In the genomic region with DNA sequence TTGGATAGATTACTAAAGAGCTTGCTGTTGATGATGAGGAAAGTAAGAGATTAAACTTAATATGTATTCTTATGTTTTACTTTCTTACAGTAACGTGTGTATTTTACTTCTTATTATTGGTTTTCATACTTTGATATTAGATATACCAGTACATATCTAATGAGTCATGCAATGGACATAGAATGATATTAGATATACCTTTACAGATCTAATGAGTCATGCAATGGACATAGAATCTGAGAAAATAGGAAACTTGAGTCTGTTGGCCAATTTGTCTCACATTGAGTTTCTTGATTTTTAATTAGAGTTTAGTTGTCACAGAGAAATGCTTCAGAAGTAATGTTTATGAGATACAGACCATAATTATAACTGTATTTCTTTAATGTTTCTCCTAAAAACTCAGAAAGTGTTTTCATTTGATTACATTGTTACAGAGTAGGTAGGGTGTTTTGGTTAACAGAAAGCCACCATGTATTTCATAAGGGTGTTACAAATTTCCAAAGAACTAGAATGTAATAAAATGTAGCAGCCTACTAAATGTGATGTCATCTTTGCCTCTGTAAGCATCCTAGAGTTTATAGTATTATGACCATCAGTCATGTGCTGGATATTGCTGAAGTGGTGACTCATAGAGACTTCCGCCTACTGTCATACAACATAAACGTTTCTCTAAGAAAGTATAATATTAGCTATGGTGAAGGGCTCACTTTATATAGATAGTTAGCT, we compare ENCODE assay signal across 9 cellular contexts. TPM values are rescaled to one million over a fixed set of nuclear protein-coding genes. Genes with fewer than 3 reads are reported as not detected.
DNase-seq lines count a peak whose midpoint lies in the region; ATAC-seq, FAIRE-seq and TF ChIP-seq lines count a peak whose summit lies in the region.
"Had no signal": no experiment of that assay in that cellular context is flagged by ENCODE, and none has a peak within 500 bp of the region (broad histone marks: within the 10 kb centered on the region; RNA-seq: fewer than 3 reads in every experiment).

No MANE protein-coding gene starts in this region.

- H3K36me3 ChIP-seq in BE2C: no peaks in the 10 kb centered on the region
- H3K36me3 ChIP-seq in left lung: no peaks in the 10 kb centered on the region

- H3K27ac ChIP-seq in left lung: no peak overlapping the region

- no peak for TF ChIP-seq POLR2A in GM12892 (IDR thresholded peaks at IDR 0.05; ENCODE audit: low read depth, low read length)

- no peaks in the 10 kb centered on the region for H3K9me3 ChIP-seq in BE2C
- H3K9me3 ChIP-seq in left lung: no peaks in the 10 kb centered on the region

- peak; percentile 53 for DNase-seq in GM04503 (ENCODE audit: low read depth)
- peak; percentile 51 for DNase-seq in NCI-H460 (ENCODE audit: extremely low read depth, low read depth)
- DNase-seq in dermis blood vessel endothelial cell: peak; percentile 91
- DNase-seq in progenitor cell of endocrine pancreas (ENCODE audit: low spot score, unreplicated experiment): no peak
- DNase-seq in BE2C: no peak
- no peak for DNase-seq in left lung
- DNase-seq in GM12892 (ENCODE audit: insufficient read length): no peak
- no peak for DNase-seq in activated T-cell treated with anti-CD3 and anti-CD28 coated beads, Interleukin-2, amount 50 U/mL, for 4 hours
- DNase-seq: GOT3 had no signal

- FAIRE-seq in GM12892 (lab: Jason Lieb, UNC): no peak

- peak overlapping the region; percentile 17 for H3K4me3 Mint-ChIP-seq in progenitor cell of endocrine pancreas (ENCODE audit: low read depth)
- no peak overlapping the region for H3K4me3 Mint-ChIP-seq in activated T-cell treated with anti-CD3 and anti-CD28 coated beads, Interleukin-2, amount 50 U/mL, for 4 hours

- TF ChIP-seq CTCF in progenitor cell of endocrine pancreas (IDR thresholded peaks at IDR 0.05; ENCODE audit: unreplicated experiment) (no peak), BE2C (IDR thresholded peaks at IDR 0.05; ENCODE audit: low read depth, low read length) (no peak), left lung (IDR thresholded peaks at IDR 0.05) (no peak)

- no peaks in the 10 kb centered on the region for H3K27me3 ChIP-seq in BE2C
- no peaks in the 10 kb centered on the region for H3K27me3 ChIP-seq in left lung

- H3K27ac Mint-ChIP-seq in progenitor cell of endocrine pancreas: no peak overlapping the region

- H3K4me1 Mint-ChIP-seq in progenitor cell of endocrine pancreas (ENCODE audit: low read depth): peaks cover 18% of the 10 kb centered on the region
- H3K4me1 Mint-ChIP-seq in activated T-cell treated with anti-CD3 and anti-CD28 coated beads, Interleukin-2, amount 50 U/mL, for 4 hours (ENCODE audit: low read depth): peaks cover 15% of the 10 kb centered on the region

- no peak overlapping the region for H3K4me3 ChIP-seq in BE2C (ENCODE audit: low read depth, low read length)
- H3K4me3 ChIP-seq in left lung: no peak overlapping the region

- peaks cover 10% of the 10 kb centered on the region; the same call in 1 of the 2 replicates for H3K4me1 ChIP-seq in BE2C
- H3K4me1 ChIP-seq in left lung: peaks cover 0 to 20% of the 10 kb centered on the region in 2 donors

- no peaks in the 10 kb centered on the region for H3K9me3 Mint-ChIP-seq in progenitor cell of endocrine pancreas (ENCODE audit: low read depth)
- no peaks in the 10 kb centered on the region for H3K9me3 Mint-ChIP-seq in activated T-cell treated with anti-CD3 and anti-CD28 coated beads, Interleukin-2, amount 50 U/mL, for 4 hours

- intact Hi-C loops in left lung (cut with DNase I): no loop called here

- no peak for ATAC-seq in left lung
- ATAC-seq in activated T-cell treated with anti-CD3 and anti-CD28 coated beads, Interleukin-2, amount 50 U/mL, for 4 hours: no peak

- H3K36me3 Mint-ChIP-seq in progenitor cell of endocrine pancreas (ENCODE audit: insufficient read depth): peaks cover 14% of the 10 kb centered on the region
- no peaks in the 10 kb centered on the region for H3K36me3 Mint-ChIP-seq in activated T-cell treated with anti-CD3 and anti-CD28 coated beads, Interleukin-2, amount 50 U/mL, for 4 hours (ENCODE audit: insufficient read depth)

- peaks cover 9% of the 10 kb centered on the region for H3K27me3 Mint-ChIP-seq in progenitor cell of endocrine pancreas
- H3K27me3 Mint-ChIP-seq in activated T-cell treated with anti-CD3 and anti-CD28 coated beads, Interleukin-2, amount 50 U/mL, for 4 hours (ENCODE audit: low read depth): peaks cover 22% of the 10 kb centered on the region

RNA-seq across cellular contexts. Expression of gene GAS2L3, which starts 3.0 kb away (rescaled TPM):
- 27.1 and 33.7 TPM in 2 replicates for total RNA-seq in NCI-H460 (2014; rRNA removed; shearing (Covaris generic))
- polyA plus RNA-seq in NCI-H460 (2014; cell fraction: nucleus; rRNA removed): 18.4 and 34.8 TPM in 2 replicates
- total RNA-seq in dermis blood vessel endothelial cell (19.9 and 27.7 TPM in 2 replicates), progenitor cell of endocrine pancreas (55.1 and 56.8 TPM in 2 replicates), left lung (10 to 100 TPM; 14.7 to 15.8 TPM)
- 4.9 TPM for polyA plus RNA-seq in BE2C (2012; ENCODE audit: insufficient read depth, insufficient read length, low read depth)
- polyA plus RNA-seq in GM12892 (2012; ENCODE audit: missing spikeins): 1.8 TPM
- not detected for total RNA-seq in activated T-cell treated with anti-CD3 and anti-CD28 coated beads, Interleukin-2, amount 50 U/mL, for 4 hours

Comparison
In these comparisons a context has a peak if more than half of its experiments do, and no peak if none do; other contexts are left out.
1. DNase-seq: peak in GM04503 (single experiment), NCI-H460 (single experiment) and dermis blood vessel endothelial cell (single experiment); none in progenitor cell of endocrine pancreas (single experiment), BE2C (single experiment), left lung (0 of 2), GM12892 (single experiment) and activated T-cell treated with anti-CD3 and anti-CD28 coated beads, Interleukin-2, amount 50 U/mL, for 4 hours (single experiment).
2. RNA of gene GAS2L3, which starts 3.0 kb away (total RNA-seq): 55.1 to 56.8 TPM in progenitor cell of endocrine pancreas, 27.1 to 33.7 TPM in NCI-H460, 19.9 to 27.7 TPM in dermis blood vessel endothelial cell and 14.7 to 15.8 TPM in left lung; not detected in activated T-cell treated with anti-CD3 and anti-CD28 coated beads, Interleukin-2, amount 50 U/mL, for 4 hours; every median in the first group is over 10 times any median in the second.